In genomic region chr9:109307380-109308240, GRCh38 we compare ENCODE assay signal across 16 cellular contexts. TPM values are rescaled to one million over a fixed set of nuclear protein-coding genes. Genes with fewer than 3 reads are reported as not detected.
DNase-seq lines count a peak whose midpoint lies in the region; ATAC-seq and TF ChIP-seq lines count a peak whose summit lies in the region.
"Had no signal": no experiment of that assay in that cellular context is flagged by ENCODE, and none has a peak within 500 bp of the region (broad histone marks: within the 10 kb centered on the region; RNA-seq: fewer than 3 reads in every experiment).

No MANE protein-coding gene starts in this region.

- H3K9ac ChIP-seq in mucosa of rectum (ENCODE audit: low read depth in 1 of 2, low read length in 2 of 2), result peak overlapping the region; percentile 70 to 72

- ATAC-seq in GM19324 (IDR thresholded peaks at IDR 0.05; ENCODE audit: low FRiP score, unreplicated experiment), result no peak
- no peak for ATAC-seq in stimulated activated naive CD8-positive, alpha-beta T cell treated with anti-CD3 and anti-CD28 coated beads, Interleukin-15, amount 100 ng/mL, for 72 hours
- ATAC-seq: activated T-helper 17 cell treated with anti-CD3 and anti-CD28 coated beads, Interleukin-2, amount 50 U/mL, for 72 hours had no signal

- H3K27ac ChIP-seq in VCaP (peak overlapping the region; percentile 22; the same call in 1 of the 2 replicates), mucosa of rectum (ENCODE audit: low read depth in 2 of 2, low read length in 2 of 2) (peak overlapping the region; percentile 94 to 97)
- H3K27ac ChIP-seq: heart left ventricle, thoracic aorta had no signal

- H3K36me3 ChIP-seq in mucosa of rectum (ENCODE audit: control insufficient read depth in 2 of 2, insufficient read depth in 2 of 2, low read length in 2 of 2), result no peaks in the 10 kb centered on the region
- H3K36me3 ChIP-seq: heart left ventricle, thoracic aorta had no signal

- peaks cover 44 to 69% of the 10 kb centered on the region in 2 donors for H3K4me1 ChIP-seq in mucosa of rectum (ENCODE audit: control insufficient read depth in 2 of 2, insufficient read depth in 2 of 2, low read length in 2 of 2)

- peaks cover 37% of the 10 kb centered on the region for H3K4me1 Mint-ChIP-seq in glutamatergic neuron (ENCODE audit: low read depth, unreplicated experiment)
- peaks cover 11% of the 10 kb centered on the region for H3K4me1 Mint-ChIP-seq in stimulated activated naive CD8-positive, alpha-beta T cell treated with anti-CD3 and anti-CD28 coated beads, Interleukin-15, amount 100 ng/mL, for 72 hours
- H3K4me1 Mint-ChIP-seq: activated T-helper 17 cell treated with anti-CD3 and anti-CD28 coated beads, Interleukin-2, amount 50 U/mL, for 72 hours had no signal

- no peaks in the 10 kb centered on the region for H3K36me3 Mint-ChIP-seq in glutamatergic neuron (ENCODE audit: unreplicated experiment)

- peaks cover 5% of the 10 kb centered on the region for H3K9me3 Mint-ChIP-seq in glutamatergic neuron (ENCODE audit: unreplicated experiment)
- no peaks in the 10 kb centered on the region for H3K9me3 Mint-ChIP-seq in stimulated activated naive CD8-positive, alpha-beta T cell treated with anti-CD3 and anti-CD28 coated beads, Interleukin-15, amount 100 ng/mL, for 72 hours
- H3K9me3 Mint-ChIP-seq: activated T-helper 17 cell treated with anti-CD3 and anti-CD28 coated beads, Interleukin-2, amount 50 U/mL, for 72 hours had no signal

- no peak overlapping the region for H3K4me3 Mint-ChIP-seq in glutamatergic neuron (ENCODE audit: unreplicated experiment)
- H3K4me3 Mint-ChIP-seq in stimulated activated naive CD8-positive, alpha-beta T cell treated with anti-CD3 and anti-CD28 coated beads, Interleukin-15, amount 100 ng/mL, for 72 hours, result no peak overlapping the region
- H3K4me3 Mint-ChIP-seq: activated T-helper 17 cell treated with anti-CD3 and anti-CD28 coated beads, Interleukin-2, amount 50 U/mL, for 72 hours had no signal

- peak overlapping the region; percentile 42 to 44 for H3K4me3 ChIP-seq in mucosa of rectum (ENCODE audit: low read length in 2 of 2)
- H3K4me3 ChIP-seq: heart left ventricle, thoracic aorta had no signal

- peaks cover 6% of the 10 kb centered on the region for H3K27me3 Mint-ChIP-seq in glutamatergic neuron (ENCODE audit: unreplicated experiment)
- H3K27me3 Mint-ChIP-seq in stimulated activated naive CD8-positive, alpha-beta T cell treated with anti-CD3 and anti-CD28 coated beads, Interleukin-15, amount 100 ng/mL, for 72 hours, result peaks cover 46% of the 10 kb centered on the region

- no peak for TF ChIP-seq CTCF in VCaP (conservative IDR thresholded peaks at IDR 0.05)
- no peak for TF ChIP-seq CTCF in glutamatergic neuron (IDR thresholded peaks at IDR 0.05; ENCODE audit: partially characterized antibody, unreplicated experiment)

- H3K27ac Mint-ChIP-seq in glutamatergic neuron (ENCODE audit: unreplicated experiment), result no peak overlapping the region
- H3K27ac Mint-ChIP-seq in stimulated activated naive CD8-positive, alpha-beta T cell treated with anti-CD3 and anti-CD28 coated beads, Interleukin-15, amount 100 ng/mL, for 72 hours, result no peak overlapping the region
- H3K27ac Mint-ChIP-seq: activated T-helper 17 cell treated with anti-CD3 and anti-CD28 coated beads, Interleukin-2, amount 50 U/mL, for 72 hours had no signal

- H3K9me3 ChIP-seq in mucosa of rectum (ENCODE audit: control insufficient read depth in 2 of 2, low read length in 2 of 2), result no peaks in the 10 kb centered on the region
- H3K9me3 ChIP-seq: heart left ventricle, thoracic aorta had no signal

- H3K27me3 ChIP-seq in mucosa of rectum (ENCODE audit: control insufficient read depth in 2 of 2, insufficient read depth in 2 of 2, low read length in 2 of 2), result no peaks in the 10 kb centered on the region

- peak; percentile 52 for DNase-seq in COLO668 (lab: John Stamatoyannopoulos, UW; ENCODE audit: unreplicated experiment)
- peak; percentile 62 for DNase-seq in HT-29 (ENCODE audit: low spot score)
- DNase-seq in activated gamma-delta T cell (lab: John Stamatoyannopoulos, UW), result no peak
- DNase-seq in glutamatergic neuron, result no peak
- no peak for DNase-seq in stimulated activated naive CD8-positive, alpha-beta T cell treated with anti-CD3 and anti-CD28 coated beads, Interleukin-15, amount 100 ng/mL, for 72 hours
- DNase-seq: Calu3, erythroblast, GOT3, heart left ventricle, NCI-H1417, NCI-H524 treated with DMSO at 0.1 percent for 48 hours had no signal

RNA-seq across cellular contexts. Expression of gene EPB41L4B, which starts 13.2 kb away (rescaled TPM):
- total RNA-seq in HT-29 (2014; rRNA removed; shearing (Covaris generic)), result 8.2 and 10.1 TPM in 2 replicates
- 10.0 TPM for total RNA-seq in glutamatergic neuron (ENCODE audit: unreplicated experiment)

Comparison
In these comparisons a context has a peak if more than half of its experiments do, and no peak if none do; other contexts are left out.
1. DNase-seq: peak in COLO668 (single experiment) and HT-29 (single experiment); none in activated gamma-delta T cell (single experiment), glutamatergic neuron (single experiment) and stimulated activated naive CD8-positive, alpha-beta T cell treated with anti-CD3 and anti-CD28 coated beads, Interleukin-15, amount 100 ng/mL, for 72 hours (0 of 2).